ENCODE assay signal across 14 cellular contexts in the genomic region with DNA sequence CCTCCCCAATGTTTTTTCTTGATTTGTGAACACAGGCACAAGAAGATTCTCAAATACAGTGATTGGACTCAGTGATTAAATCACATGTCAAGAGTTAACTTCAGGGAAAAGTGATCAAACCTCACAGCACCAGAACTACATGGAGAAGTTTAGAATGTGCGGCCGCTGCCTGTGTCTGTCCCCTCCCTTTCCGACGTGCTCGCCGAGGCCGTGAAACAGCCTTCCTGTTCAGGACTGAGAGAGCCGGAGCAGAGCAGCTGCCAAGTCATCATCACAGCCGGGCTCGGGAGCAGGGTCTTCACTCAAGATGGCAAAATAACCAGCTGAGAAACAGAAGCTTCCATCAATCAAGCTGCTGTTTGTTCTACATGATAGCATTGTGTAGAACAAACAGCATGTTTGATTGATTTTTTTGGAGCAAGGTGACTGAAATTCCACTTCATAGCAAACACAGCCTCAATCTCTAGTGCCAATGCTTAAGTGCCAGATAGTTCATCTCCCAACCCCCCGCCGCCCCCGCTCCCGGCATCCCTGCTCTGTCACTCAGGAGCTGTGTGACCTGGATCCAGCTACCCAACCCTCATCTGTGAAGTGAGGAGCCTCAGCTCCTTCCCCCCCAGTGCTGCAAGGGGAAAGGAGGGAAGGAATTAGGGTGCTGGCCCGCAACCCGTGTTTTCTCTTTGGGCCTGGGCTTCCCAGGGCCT.
DNase-seq lines count a peak whose midpoint lies in the region; ATAC-seq, FAIRE-seq and TF ChIP-seq lines count a peak whose summit lies in the region.
"Had no signal": no experiment of that assay in that cellular context is flagged by ENCODE, and none has a peak within 500 bp of the region (broad histone marks: within the 10 kb centered on the region; RNA-seq: fewer than 3 reads in every experiment).

No MANE protein-coding gene starts in this region.

- H3K9me3 Mint-ChIP-seq in endodermal cell = peaks cover 2% of the 10 kb centered on the region
- H3K9me3 Mint-ChIP-seq in activated T-cell treated with anti-CD3 and anti-CD28 coated beads, Interleukin-2, amount 50 U/mL, for 72 hours = no peaks in the 10 kb centered on the region

- H3K27ac Mint-ChIP-seq in endodermal cell = no peak overlapping the region
- H3K27ac Mint-ChIP-seq in activated T-cell treated with anti-CD3 and anti-CD28 coated beads, Interleukin-2, amount 50 U/mL, for 72 hours = no peak overlapping the region

- H3K4me3 ChIP-seq in endodermal cell (ENCODE audit: low read length) (no peak overlapping the region), pancreas (no peak overlapping the region)
- H3K4me3 ChIP-seq: heart left ventricle, psoas muscle had no signal

- no peaks in the 10 kb centered on the region for H3K27me3 ChIP-seq in endodermal cell (ENCODE audit: control insufficient read depth, insufficient read depth, low read length, poor library complexity, severe bottlenecking)
- H3K27me3 ChIP-seq in pancreas = peaks cover 0 to 2% (median 0%) of the 10 kb centered on the region in 4 donors

- H3K36me3 Mint-ChIP-seq in endodermal cell (ENCODE audit: low read depth) = no peaks in the 10 kb centered on the region
- H3K36me3 Mint-ChIP-seq in activated T-cell treated with anti-CD3 and anti-CD28 coated beads, Interleukin-2, amount 50 U/mL, for 72 hours (ENCODE audit: insufficient read depth in 2 of 2) = no peaks in the 10 kb centered on the region

- H3K4me1 Mint-ChIP-seq in endodermal cell = peaks cover 31% of the 10 kb centered on the region
- H3K4me1 Mint-ChIP-seq in activated T-cell treated with anti-CD3 and anti-CD28 coated beads, Interleukin-2, amount 50 U/mL, for 72 hours (ENCODE audit: low read depth) = peaks cover 7% of the 10 kb centered on the region

- H3K9me3 ChIP-seq in endodermal cell (ENCODE audit: control insufficient read depth, low read length) (no peaks in the 10 kb centered on the region), pancreas (no peaks in the 10 kb centered on the region)
- H3K9me3 ChIP-seq: Caco-2, heart left ventricle, psoas muscle had no signal

- intact Hi-C loops in pancreas (cut with DNase I) = no loop called here

- no peak overlapping the region for H3K9ac ChIP-seq in endodermal cell (ENCODE audit: extremely low read depth, low read length, poor library complexity, severe bottlenecking)

- H3K27me3 Mint-ChIP-seq in endodermal cell (ENCODE audit: insufficient read depth) = no peaks in the 10 kb centered on the region
- H3K27me3 Mint-ChIP-seq in activated T-cell treated with anti-CD3 and anti-CD28 coated beads, Interleukin-2, amount 50 U/mL, for 72 hours (ENCODE audit: low read depth) = peaks cover 27% of the 10 kb centered on the region

- H3K4me1 ChIP-seq in endodermal cell (ENCODE audit: control insufficient read depth, insufficient read depth, low read length) (no peaks in the 10 kb centered on the region), pancreas (no peaks in the 10 kb centered on the region)
- H3K4me1 ChIP-seq: heart left ventricle, psoas muscle had no signal

- no peak for TF ChIP-seq CTCF in endodermal cell (conservative IDR thresholded peaks at IDR 0.05)
- no peak for TF ChIP-seq CTCF in pancreas (IDR thresholded peaks at IDR 0.05)

- peak; percentile 56 for ATAC-seq in GM21723 (IDR thresholded peaks at IDR 0.05; ENCODE audit: unreplicated experiment)
- ATAC-seq in pancreas = peak; percentile 38 to 70 (median 49)
- ATAC-seq in activated T-cell treated with anti-CD3 and anti-CD28 coated beads, Interleukin-2, amount 50 U/mL, for 72 hours (replicated peaks in 1 of 2) = no peak
- ATAC-seq: HCT116, heart left ventricle, Panc1, psoas muscle had no signal

- FAIRE-seq in pancreas (lab: Jason Lieb, UNC) = no peak

- H3K36me3 ChIP-seq in endodermal cell (ENCODE audit: control insufficient read depth, insufficient read depth, low read length) (no peaks in the 10 kb centered on the region), pancreas (no peaks in the 10 kb centered on the region)
- H3K36me3 ChIP-seq: heart left ventricle had no signal

- H3K4me3 Mint-ChIP-seq in endodermal cell = no peak overlapping the region
- no peak overlapping the region for H3K4me3 Mint-ChIP-seq in activated T-cell treated with anti-CD3 and anti-CD28 coated beads, Interleukin-2, amount 50 U/mL, for 72 hours

- H3K27ac ChIP-seq in endodermal cell (ENCODE audit: low read depth, low read length) (no peak overlapping the region), pancreas (no peak overlapping the region)
- H3K27ac ChIP-seq: heart left ventricle, psoas muscle had no signal

- peak; percentile 19 for DNase-seq in NCI-H510A (lab: John Stamatoyannopoulos, UW)
- peak; percentile 39 for DNase-seq in endodermal cell
- peak in 4 of 6 donors; percentile 15 to 67 (median 45) for DNase-seq in pancreas
- no peak for DNase-seq in CD1c-positive myeloid dendritic cell (ENCODE audit: extremely low spot score)
- no peak for DNase-seq in epidermal melanocyte (ENCODE audit: insufficient read length, low spot score)
- DNase-seq in activated T-cell treated with anti-CD3 and anti-CD28 coated beads, Interleukin-2, amount 50 U/mL, for 72 hours = no peak
- DNase-seq in NCI-H524 treated with DMSO at 0.1 percent for 48 hours (lab: John Stamatoyannopoulos, UW) = no peak
- DNase-seq: Caco-2, heart left ventricle, NCI-H2029 treated with DMSO at 0.1 percent for 48 hours, psoas muscle had no signal

- 82 to 97% methylated on average over 6 to 16 of the region's 16 CpGs for WGBS in endodermal cell (ENCODE audit: insufficient coverage in 1 of 2, insufficient read length in 1 of 2), 2 experiments
- WGBS in pancreas, 2 donors = 11% methylated on average over 16 of the region's 16 CpGs

Comparison
In these comparisons a context has a peak if more than half of its experiments do, and no peak if none do; other contexts are left out.
1. ATAC-seq: peak in GM21723 (single experiment) and pancreas (4 of 4); none in activated T-cell treated with anti-CD3 and anti-CD28 coated beads, Interleukin-2, amount 50 U/mL, for 72 hours (0 of 2).
2. DNase-seq: peak in NCI-H510A (single experiment), endodermal cell (single experiment) and pancreas (4 of 6); none in CD1c-positive myeloid dendritic cell (single experiment), epidermal melanocyte (single experiment), activated T-cell treated with anti-CD3 and anti-CD28 coated beads, Interleukin-2, amount 50 U/mL, for 72 hours (0 of 2) and NCI-H524 treated with DMSO at 0.1 percent for 48 hours (single experiment).